ENCODE assay signal across 20 cellular contexts in genomic region chr14:97523936-97524335, GRCh38.
DNase-seq lines count a peak whose midpoint lies in the region; ATAC-seq and TF ChIP-seq lines count a peak whose summit lies in the region.
"Had no signal": no experiment of that assay in that cellular context is flagged by ENCODE, and none has a peak within 500 bp of the region (broad histone marks: within the 10 kb centered on the region; RNA-seq: fewer than 3 reads in every experiment).

No MANE protein-coding gene starts in this region.

- H3K36me3 ChIP-seq in PC-3 (ENCODE audit: low read depth, low read length): no peaks in the 10 kb centered on the region
- no peaks in the 10 kb centered on the region for H3K36me3 ChIP-seq in trophoblast cell (ENCODE audit: control insufficient read depth in 1 of 2, insufficient read depth in 2 of 2, low read length in 2 of 2)
- no peaks in the 10 kb centered on the region for H3K36me3 ChIP-seq in esophagus muscularis mucosa
- H3K36me3 ChIP-seq: prostate gland, suprapubic skin had no signal

- no peaks in the 10 kb centered on the region for H3K79me1 ChIP-seq in trophoblast cell (ENCODE audit: low read length)

- no TSS peak for BruUV-seq in PC-3 (replicated peaks; lab: Mats Ljungman, UMichigan)

- no peak overlapping the region for H2BK5ac ChIP-seq in trophoblast cell (ENCODE audit: low read depth, low read length, poor library complexity)

- H3K27me3 ChIP-seq in PC-3 (ENCODE audit: low read length) (peaks cover 50% of the 10 kb centered on the region), trophoblast cell (ENCODE audit: insufficient read depth, low read length) (no peaks in the 10 kb centered on the region), esophagus muscularis mucosa (peaks cover 0 to 7% (median 0%) of the 10 kb centered on the region in 4 donors)
- H3K27me3 ChIP-seq: suprapubic skin had no signal

- H4K91ac ChIP-seq in trophoblast cell (ENCODE audit: low read depth, low read length): no peak overlapping the region

- intact Hi-C loops in PC-3 (cut with micrococcal nuclease): no loop called here
- intact Hi-C loops in esophagus muscularis mucosa (cut with DNase I): no loop called here

- H3K79me2 ChIP-seq in PC-3 (ENCODE audit: low read length): no peaks in the 10 kb centered on the region
- H3K79me2 ChIP-seq in trophoblast cell (ENCODE audit: control insufficient read depth, insufficient read depth, low read length, poor library complexity): no peaks in the 10 kb centered on the region

- H3K4me1 Mint-ChIP-seq in stimulated activated naive CD8-positive, alpha-beta T cell treated with anti-CD3 and anti-CD28 coated beads, Interleukin-15, amount 100 ng/mL, for 72 hours: peaks cover 8% of the 10 kb centered on the region
- H3K4me1 Mint-ChIP-seq: activated B cell treated with CpG ODN at 0.5 μM for 24 hours had no signal

- H4K12ac ChIP-seq in trophoblast cell (ENCODE audit: low read depth, low read length): no peak overlapping the region

- no peak for TF ChIP-seq EP300 in esophagus muscularis mucosa (IDR thresholded peaks at IDR 0.05)

- H3K9me2 ChIP-seq in PC-3 (replicated peaks; ENCODE audit: low read length): no peaks in the 10 kb centered on the region

- no peak overlapping the region for H3K23ac ChIP-seq in trophoblast cell (ENCODE audit: low read length)

- H3K4me3 ChIP-seq in PC-3 (ENCODE audit: low read length): no peak overlapping the region
- H3K4me3 ChIP-seq in trophoblast cell (ENCODE audit: low read depth, low read length): no peak overlapping the region
- no peak overlapping the region for H3K4me3 ChIP-seq in esophagus muscularis mucosa
- H3K4me3 ChIP-seq: prostate gland, suprapubic skin had no signal

- H3K9me3 ChIP-seq in PC-3 (ENCODE audit: low read length) (no peaks in the 10 kb centered on the region), trophoblast cell (ENCODE audit: insufficient read depth, low read depth, low read length) (no peaks in the 10 kb centered on the region), esophagus muscularis mucosa (no peaks in the 10 kb centered on the region)
- H3K9me3 ChIP-seq: prostate gland, suprapubic skin had no signal

- no peak overlapping the region for H3K27ac ChIP-seq in PC-3 (ENCODE audit: low read length)
- peak overlapping the region; percentile 32 for H3K27ac ChIP-seq in epithelial cell of prostate
- H3K27ac ChIP-seq in trophoblast cell (ENCODE audit: low read depth, low read length): no peak overlapping the region
- H3K27ac ChIP-seq in esophagus muscularis mucosa (replicated peaks in 1 of 4): no peak overlapping the region
- H3K27ac ChIP-seq: prostate gland, suprapubic skin had no signal

- peaks cover 8 to 10% of the 10 kb centered on the region in 2 donors for H3K9me3 Mint-ChIP-seq in stimulated activated naive CD8-positive, alpha-beta T cell treated with anti-CD3 and anti-CD28 coated beads, Interleukin-15, amount 100 ng/mL, for 72 hours
- H3K9me3 Mint-ChIP-seq: activated B cell treated with CpG ODN at 0.5 μM for 24 hours; CD8-positive, alpha-beta memory T cell had no signal

- H3F3A ChIP-seq in PC-3 (ENCODE audit: low read length, unreplicated experiment): no peaks in the 10 kb centered on the region

- no peaks in the 10 kb centered on the region for H3K27me3 Mint-ChIP-seq in stimulated activated naive CD8-positive, alpha-beta T cell treated with anti-CD3 and anti-CD28 coated beads, Interleukin-15, amount 100 ng/mL, for 72 hours
- H3K27me3 Mint-ChIP-seq: activated B cell treated with CpG ODN at 0.5 μM for 24 hours had no signal

- 0 out of 2 replicates have a peak overlapping the region, but pooled peaks have one; percentile 30 for H2AFZ ChIP-seq in PC-3 (ENCODE audit: low read length)
- no peak overlapping the region for H2AFZ ChIP-seq in trophoblast cell (ENCODE audit: insufficient read depth, low read length, poor library complexity)

- H3K4ac ChIP-seq in trophoblast cell (ENCODE audit: low read depth, low read length): no peak overlapping the region

- peaks cover 7% of the 10 kb centered on the region for H3K4me1 ChIP-seq in PC-3 (ENCODE audit: insufficient read depth, low read length)
- H3K4me1 ChIP-seq in trophoblast cell (ENCODE audit: control insufficient read depth in 1 of 2, insufficient read depth in 2 of 2, low read length in 2 of 2): peaks cover 5 to 6% of the 10 kb centered on the region in 2 experiments
- H3K4me1 ChIP-seq in esophagus muscularis mucosa: no peaks in the 10 kb centered on the region
- H3K4me1 ChIP-seq: prostate gland, suprapubic skin had no signal

- H3K27ac Mint-ChIP-seq in stimulated activated naive CD8-positive, alpha-beta T cell treated with anti-CD3 and anti-CD28 coated beads, Interleukin-15, amount 100 ng/mL, for 72 hours: peak overlapping the region in 1 of 2 donors; percentile 32
- H3K27ac Mint-ChIP-seq: activated B cell treated with CpG ODN at 0.5 μM for 24 hours had no signal

- H3K18ac ChIP-seq in trophoblast cell (ENCODE audit: low read length): no peak overlapping the region

- no peak for TF ChIP-seq CTCF in PC-3 (conservative IDR thresholded peaks at IDR 0.05; ENCODE audit: low read depth, low read length)
- no peak for TF ChIP-seq CTCF in esophagus muscularis mucosa (IDR thresholded peaks at IDR 0.05)

- no peak overlapping the region for H2BK12ac ChIP-seq in trophoblast cell (ENCODE audit: low read length)

- H2BK120ac ChIP-seq in trophoblast cell (ENCODE audit: insufficient read depth, low read length, poor library complexity): no peak overlapping the region

- no peak overlapping the region for H3K9ac ChIP-seq in PC-3 (ENCODE audit: low read length)
- H3K9ac ChIP-seq in trophoblast cell (ENCODE audit: low read length): no peak overlapping the region

- no peak overlapping the region for H4K8ac ChIP-seq in trophoblast cell (ENCODE audit: low read depth, low read length)

- H3K4me3 Mint-ChIP-seq in stimulated activated naive CD8-positive, alpha-beta T cell treated with anti-CD3 and anti-CD28 coated beads, Interleukin-15, amount 100 ng/mL, for 72 hours: no peak overlapping the region
- H3K4me3 Mint-ChIP-seq: activated B cell treated with CpG ODN at 0.5 μM for 24 hours had no signal

- H4K20me1 ChIP-seq in PC-3 (ENCODE audit: low read length): no peaks in the 10 kb centered on the region

- POLR2A ChIA-PET in PC-3 (lab: Charles Lee; ENCODE audit: unreplicated experiment): no interaction called here

- H2AK5ac ChIP-seq in trophoblast cell (ENCODE audit: low read length): no peak overlapping the region

- no peak for TF ChIP-seq POLR2A in esophagus muscularis mucosa (IDR thresholded peaks at IDR 0.05; ENCODE audit: low read depth)

- WGBS in trophoblast cell (ENCODE audit: extremely low coverage, insufficient coverage, insufficient read length): no CpG with 5 or more reads among the region's 3 CpGs
- 64% methylated on average over 3 of the region's 3 CpGs for WGBS in esophagus muscularis mucosa

- peak; percentile 85 for DNase-seq in H4 (ENCODE audit: low spot score)
- DNase-seq in PC-3: peak; percentile 68
- DNase-seq in epithelial cell of prostate (ENCODE audit: low read depth, low spot score): peak; percentile 41
- peak; percentile 27 to 62 for DNase-seq in trophoblast cell
- no peak for DNase-seq in COR-L47 (lab: John Stamatoyannopoulos, UW)
- DNase-seq in esophagus muscularis mucosa (ENCODE audit: extremely low spot score): no peak
- no peak for DNase-seq in stimulated activated naive CD8-positive, alpha-beta T cell treated with anti-CD3 and anti-CD28 coated beads, Interleukin-15, amount 100 ng/mL, for 72 hours
- DNase-seq: activated B cell treated with CpG ODN at 0.5 μM for 24 hours; activated CD4-positive, alpha-beta T cell treated with anti-CD3 and anti-CD28 coated beads, Interleukin-2, amount 50 U/mL, for 4 hours; activated gamma-delta T cell; CD8-positive, alpha-beta memory T cell; DMS53; head of caudate nucleus; NCI-H1417 treated with DMSO at 0.1 percent for 48 hours; NCI-H524; stimulated activated CD4-positive, alpha-beta T cell treated with anti-CD3 and anti-CD28 coated beads, Interleukin-2, amount 100 ng/mL, for 24 hours; T-helper 9 cell had no signal

- H3K14ac ChIP-seq in trophoblast cell (ENCODE audit: low read length): no peak overlapping the region

- ATAC-seq in PC-3: peak; percentile 38; the same call in 1 of the 2 replicates
- no peak for ATAC-seq in stimulated activated naive CD8-positive, alpha-beta T cell treated with anti-CD3 and anti-CD28 coated beads, Interleukin-15, amount 100 ng/mL, for 72 hours
- ATAC-seq: stimulated activated effector memory CD8-positive, alpha-beta T cell treated with anti-CD3 and anti-CD28 coated beads, Interleukin-12 subunit alpha, Interleukin-12 subunit beta, amount 100 ng/mL, for 72 hours had no signal

- H3K4me2 ChIP-seq in PC-3 (ENCODE audit: low read length) (no peak overlapping the region), trophoblast cell (ENCODE audit: low read length) (peak overlapping the region; percentile 20)

- CTCF ChIA-PET in PC-3 (lab: Charles Lee): no interaction called here

Comparison
In these comparisons a context has a peak if more than half of its experiments do, and no peak if none do; other contexts are left out.
1. DNase-seq: peak in H4 (single experiment), PC-3 (single experiment), epithelial cell of prostate (single experiment) and trophoblast cell (2 of 2); none in COR-L47 (single experiment), esophagus muscularis mucosa (single experiment) and stimulated activated naive CD8-positive, alpha-beta T cell treated with anti-CD3 and anti-CD28 coated beads, Interleukin-15, amount 100 ng/mL, for 72 hours (0 of 2).